Comparison of ENCODE assay signal across 24 cellular contexts in the genomic region with DNA sequence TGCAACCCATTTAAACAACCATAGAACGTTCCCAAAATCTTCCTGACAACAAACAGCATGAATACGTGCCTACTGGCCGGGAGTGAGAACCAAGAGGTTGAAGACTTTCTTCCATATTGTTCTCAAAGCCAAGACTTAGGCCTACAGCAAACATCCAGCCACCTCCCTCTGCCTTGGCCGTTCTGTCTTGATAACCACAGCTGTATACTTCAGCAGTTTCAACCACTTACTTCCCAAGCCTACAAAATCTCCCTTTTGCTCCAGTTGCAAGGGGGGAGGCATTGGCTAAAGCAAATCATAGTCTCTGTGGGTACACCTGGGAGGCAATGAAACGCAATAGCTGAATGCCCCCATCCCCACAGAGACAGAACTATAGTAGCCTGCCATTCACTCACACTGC.
DNase-seq lines count a peak whose midpoint lies in the region; ATAC-seq and TF ChIP-seq lines count a peak whose summit lies in the region.
"Had no signal": no experiment of that assay in that cellular context is flagged by ENCODE, and none has a peak within 500 bp of the region (broad histone marks: within the 10 kb centered on the region; RNA-seq: fewer than 3 reads in every experiment).

No MANE protein-coding gene starts in this region.

- H3K4me2 ChIP-seq in Karpas-422 (ENCODE audit: low read depth, low read length, poor library complexity, severe bottlenecking), result peak overlapping the region; percentile 19
- H3K4me2 ChIP-seq in PC-9, result no peak overlapping the region

- BruUV-seq in PC-9 (replicated peaks; lab: Mats Ljungman, UMichigan), result no TSS peak

- H3K27ac Mint-ChIP-seq in CD14-positive monocyte (peak overlapping the region in 4 of 7 donors; percentile 19 to 84 (median 48)), glutamatergic neuron (ENCODE audit: unreplicated experiment) (peak overlapping the region; percentile 24)
- H3K27ac Mint-ChIP-seq in activated CD4-positive, alpha-beta T cell treated with anti-CD3 and anti-CD28 coated beads for 36 hours, result no peak overlapping the region
- H3K27ac Mint-ChIP-seq: CD8-positive, alpha-beta T cell had no signal

- H3K27me3 ChIP-seq in heart right ventricle, result no peaks in the 10 kb centered on the region
- H3K27me3 ChIP-seq in right atrium auricular region, result no peaks in the 10 kb centered on the region
- H3K27me3 ChIP-seq in Karpas-422 (ENCODE audit: low read length), result no peaks in the 10 kb centered on the region
- no peaks in the 10 kb centered on the region for H3K27me3 ChIP-seq in PC-9 (ENCODE audit: insufficient read depth, low read depth)
- H3K27me3 ChIP-seq: MG63 had no signal

- no peaks in the 10 kb centered on the region for H3F3A ChIP-seq in PC-9 (ENCODE audit: insufficient read depth, low read depth)

- no peak overlapping the region for H3K4me3 Mint-ChIP-seq in CD14-positive monocyte
- no peak overlapping the region for H3K4me3 Mint-ChIP-seq in glutamatergic neuron (ENCODE audit: unreplicated experiment)
- no peak overlapping the region for H3K4me3 Mint-ChIP-seq in activated CD4-positive, alpha-beta T cell treated with anti-CD3 and anti-CD28 coated beads for 36 hours
- H3K4me3 Mint-ChIP-seq: CD8-positive, alpha-beta T cell had no signal

- no peak overlapping the region for H3K9ac ChIP-seq in Karpas-422 (ENCODE audit: low read length)

- H3K4me1 ChIP-seq in heart right ventricle (peaks cover 20 to 98% (median 81%) of the 10 kb centered on the region in 9 donors), right atrium auricular region (peaks cover 0 to 53% of the 10 kb centered on the region in 2 donors), Karpas-422 (ENCODE audit: low read length) (peaks cover 47% of the 10 kb centered on the region), PC-9 (replicated peaks; ENCODE audit: insufficient read depth) (peaks cover 18% of the 10 kb centered on the region)
- H3K4me1 ChIP-seq: Caco-2 had no signal

- H3K36me3 ChIP-seq in heart right ventricle (no peaks in the 10 kb centered on the region), right atrium auricular region (no peaks in the 10 kb centered on the region), Karpas-422 (ENCODE audit: insufficient read depth, low read length) (no peaks in the 10 kb centered on the region), PC-9 (ENCODE audit: low read depth) (no peaks in the 10 kb centered on the region)
- H3K36me3 ChIP-seq: MG63 had no signal

- POLR2A ChIA-PET in activated CD4-positive, alpha-beta T cell treated with anti-CD3 and anti-CD28 coated beads for 36 hours (lab: Charles Lee), result no interaction called here
- POLR2A ChIA-PET in PC-9 (lab: Charles Lee; ENCODE audit: unreplicated experiment), result interaction anchor here (0.6 kb wide), 1 partner anchor 245 kb away, joined by 4 read pairs; no protein-coding TSS in a partner anchor

- DNase-seq in heart right ventricle (no peak), right atrium auricular region (ENCODE audit: low spot score) (no peak), CD14-positive monocyte (ENCODE audit: low spot score) (no peak), Karpas-422 (no peak), glutamatergic neuron (no peak), PC-9 (no peak), A172 (ENCODE audit: low spot score) (no peak)
- no peak for DNase-seq in activated CD4-positive, alpha-beta T cell treated with anti-CD3 and anti-CD28 coated beads for 36 hours
- DNase-seq: C1 segment of cervical spinal cord; Caco-2; CD8-positive, alpha-beta T cell; EL; MG63; NCI-H1105; NCI-H146; NCI-H1930; NCI-H2107; NCI-H526; SHP77 treated with DMSO at 0.1 percent for 48 hours; T-helper 1 cell had no signal

- no peaks in the 10 kb centered on the region for H4K20me1 ChIP-seq in Karpas-422 (ENCODE audit: insufficient read depth, low read depth, low read length)
- no peaks in the 10 kb centered on the region for H4K20me1 ChIP-seq in PC-9 (ENCODE audit: insufficient read depth)

- H3K4me1 Mint-ChIP-seq in CD14-positive monocyte (peaks cover 71% of the 10 kb centered on the region), glutamatergic neuron (ENCODE audit: low read depth, unreplicated experiment) (peaks cover 18% of the 10 kb centered on the region)
- peaks cover 16% of the 10 kb centered on the region for H3K4me1 Mint-ChIP-seq in activated CD4-positive, alpha-beta T cell treated with anti-CD3 and anti-CD28 coated beads for 36 hours

- H3K79me2 ChIP-seq in Karpas-422 (ENCODE audit: low read length) (no peaks in the 10 kb centered on the region), PC-9 (ENCODE audit: low read depth) (no peaks in the 10 kb centered on the region)

- intact Hi-C loops in heart right ventricle (cut with DNase I), result loop anchor here in 2 of 10 donors (5.0 to 10.0 kb wide), 2 partner anchors 190 to 262 kb away; partner anchors contain the start of gene ETS2 (in 1 of the 2)
- intact Hi-C loops in CD14-positive monocyte (cut with micrococcal nuclease), result no loop called here
- intact Hi-C loops in activated CD4-positive, alpha-beta T cell treated with anti-CD3 and anti-CD28 coated beads for 36 hours (cut with DNase I, micrococcal nuclease), result no loop called here
- intact Hi-C loops in PC-9 (cut with micrococcal nuclease; ENCODE audit: unreplicated experiment), result no loop called here

- 70 to 74% methylated on average over 5 of the region's 5 CpGs for WGBS in heart right ventricle, 2 donors

- no peaks in the 10 kb centered on the region for H3K9me3 ChIP-seq in heart right ventricle
- no peaks in the 10 kb centered on the region for H3K9me3 ChIP-seq in right atrium auricular region
- no peaks in the 10 kb centered on the region for H3K9me3 ChIP-seq in Karpas-422 (ENCODE audit: low read length)
- H3K9me3 ChIP-seq in PC-9 (ENCODE audit: insufficient read depth, low read depth), result no peaks in the 10 kb centered on the region
- H3K9me3 ChIP-seq: Caco-2, MG63 had no signal

- no peak for ATAC-seq in heart right ventricle
- ATAC-seq in activated CD4-positive, alpha-beta T cell treated with anti-CD3 and anti-CD28 coated beads for 36 hours, result no peak
- ATAC-seq: CD8-positive, alpha-beta T cell; GM12878; HCT116; Panc1 had no signal

- H3K9me3 Mint-ChIP-seq in CD14-positive monocyte (peaks cover 0 to 2% (median 0%) of the 10 kb centered on the region in 7 donors), glutamatergic neuron (ENCODE audit: unreplicated experiment) (peaks cover 7% of the 10 kb centered on the region)
- H3K9me3 Mint-ChIP-seq in activated CD4-positive, alpha-beta T cell treated with anti-CD3 and anti-CD28 coated beads for 36 hours (ENCODE audit: low read depth), result no peaks in the 10 kb centered on the region
- H3K9me3 Mint-ChIP-seq: CD8-positive, alpha-beta T cell had no signal

- H3K27me3 Mint-ChIP-seq in CD14-positive monocyte (ENCODE audit: low read depth in 3 of 3) (peaks cover 0 to 6% (median 3%) of the 10 kb centered on the region in 3 donors), glutamatergic neuron (ENCODE audit: unreplicated experiment) (peaks cover 11% of the 10 kb centered on the region)
- peaks cover 12% of the 10 kb centered on the region for H3K27me3 Mint-ChIP-seq in activated CD4-positive, alpha-beta T cell treated with anti-CD3 and anti-CD28 coated beads for 36 hours

- no peak for TF ChIP-seq CTCF in heart right ventricle (IDR thresholded peaks at IDR 0.05)
- no peak for TF ChIP-seq CTCF in right atrium auricular region (IDR thresholded peaks at IDR 0.05)
- no peak for TF ChIP-seq CTCF in CD14-positive monocyte (IDR thresholded peaks at IDR 0.05)
- TF ChIP-seq CTCF in glutamatergic neuron (IDR thresholded peaks at IDR 0.05; ENCODE audit: partially characterized antibody, unreplicated experiment), result no peak
- no peak for TF ChIP-seq CTCF in PC-9 (conservative IDR thresholded peaks at IDR 0.05)

- H3K9me2 ChIP-seq in Karpas-422 (replicated peaks; ENCODE audit: insufficient read depth, low read length), result no peaks in the 10 kb centered on the region
- H3K9me2 ChIP-seq in PC-9 (ENCODE audit: insufficient read depth), result no peaks in the 10 kb centered on the region

- H2AFZ ChIP-seq in Karpas-422 (ENCODE audit: low read length) (no peak overlapping the region), PC-9 (no peak overlapping the region)

- peak overlapping the region in 9 of 10 donors; percentile 20 to 96 (median 57) for H3K27ac ChIP-seq in heart right ventricle
- H3K27ac ChIP-seq in right atrium auricular region, result peak overlapping the region in 1 of 2 donors; percentile 26
- no peak overlapping the region; the same call in 1 of the 2 replicates for H3K27ac ChIP-seq in Karpas-422 (ENCODE audit: low read length)
- no peak overlapping the region for H3K27ac ChIP-seq in PC-9
- H3K27ac ChIP-seq: RWPE1 had no signal

- H3K4me3 ChIP-seq in heart right ventricle, result no peak overlapping the region
- H3K4me3 ChIP-seq in right atrium auricular region, result no peak overlapping the region
- H3K4me3 ChIP-seq in Karpas-422 (ENCODE audit: low read length), result no peak overlapping the region
- no peak overlapping the region for H3K4me3 ChIP-seq in PC-9
- H3K4me3 ChIP-seq: GM12878, MG63 had no signal

- CTCF ChIA-PET in activated CD4-positive, alpha-beta T cell treated with anti-CD3 and anti-CD28 coated beads for 36 hours (lab: Charles Lee), result interaction anchor here (0.7 kb wide), 1 partner anchor 9 kb away, joined by 4 read pairs; no protein-coding TSS in a partner anchor
- CTCF ChIA-PET in PC-9 (lab: Charles Lee), result no interaction called here

- H3K36me3 Mint-ChIP-seq in CD14-positive monocyte (peaks cover 2 to 9% of the 10 kb centered on the region in 2 donors), glutamatergic neuron (ENCODE audit: unreplicated experiment) (peaks cover 8% of the 10 kb centered on the region)
- no peaks in the 10 kb centered on the region for H3K36me3 Mint-ChIP-seq in activated CD4-positive, alpha-beta T cell treated with anti-CD3 and anti-CD28 coated beads for 36 hours (ENCODE audit: low read depth)
- H3K36me3 Mint-ChIP-seq: CD8-positive, alpha-beta T cell had no signal

Comparison
In these comparisons a context has a peak if more than half of its experiments do, and no peak if none do; other contexts are left out.
1. H3K27ac ChIP-seq: peak in heart right ventricle (9 of 10); none in Karpas-422 (single experiment) and PC-9 (single experiment).